1 cellular context compared by ENCODE assay signal in genomic region chr13:110455941-110456340, GRCh38.
TF ChIP-seq lines count a peak whose summit lies in the region.

No MANE protein-coding gene starts in this region.

TF ChIP-seq in HepG2, 621 proteins besides CTCF, POLR2A, EP300 and RAD21 (continued from another document and continues in another):
- TF ChIP-seq ZNF407 (CRISPR knock-in tag; IDR thresholded peaks at IDR 0.05; ENCODE audit: not compliant biosample characterization) (no peak), ZNF281 (CRISPR knock-in tag; IDR thresholded peaks at IDR 0.05; ENCODE audit: borderline replicate concordance) (0 out of 2 replicates have a peak, but pooled peaks have one; percentile 9), NFE2L1 (CRISPR knock-in tag; IDR thresholded peaks at IDR 0.05; ENCODE audit: borderline replicate concordance) (peak; percentile 88; the same call in 1 of the 2 replicates), ZNF292 (CRISPR knock-in tag; IDR thresholded peaks at IDR 0.05; ENCODE audit: borderline replicate concordance, low read depth) (peak; percentile 65; the same call in 1 of the 2 replicates), MXD1 (CRISPR knock-in tag; IDR thresholded peaks at IDR 0.05) (no peak), SCMH1 (CRISPR knock-in tag; IDR thresholded peaks at IDR 0.05; ENCODE audit: borderline replicate concordance) (no peak), HNRNPL (IDR thresholded peaks at IDR 0.05; ENCODE audit: low read depth, low read length) (no peak), MEIS1 (CRISPR knock-in tag; IDR thresholded peaks at IDR 0.05; ENCODE audit: borderline replicate concordance) (no peak), RFXAP (CRISPR knock-in tag; IDR thresholded peaks at IDR 0.05; ENCODE audit: borderline replicate concordance) (no peak), FIP1L1 (IDR thresholded peaks at IDR 0.05; ENCODE audit: borderline replicate concordance, insufficient read depth, low read depth, low read length) (no peak), ZBED4 (CRISPR knock-in tag; IDR thresholded peaks at IDR 0.05; ENCODE audit: borderline replicate concordance) (0 out of 2 replicates have a peak, but pooled peaks have one; percentile 49), CREM (IDR thresholded peaks at IDR 0.05) (0 out of 2 replicates have a peak, but pooled peaks have one; percentile 18), CREM (CRISPR knock-in tag; IDR thresholded peaks at IDR 0.05) (no peak), WIZ (CRISPR knock-in tag; IDR thresholded peaks at IDR 0.05) (no peak), KLF9 (CRISPR knock-in tag; IDR thresholded peaks at IDR 0.05; ENCODE audit: low read depth) (no peak), SKIL (CRISPR knock-in tag; IDR thresholded peaks at IDR 0.05; ENCODE audit: borderline replicate concordance) (no peak), ZNF777 (CRISPR knock-in tag; IDR thresholded peaks at IDR 0.05) (no peak), NFKBIZ (CRISPR knock-in tag; IDR thresholded peaks at IDR 0.05) (no peak), ZFP91 (CRISPR knock-in tag; IDR thresholded peaks at IDR 0.05; ENCODE audit: borderline replicate concordance) (no peak), ZNF382 (CRISPR knock-in tag; IDR thresholded peaks at IDR 0.05; ENCODE audit: borderline replicate concordance) (no peak), SKI (IDR thresholded peaks at IDR 0.05; ENCODE audit: partially characterized antibody) (no peak), LBX2 (CRISPR knock-in tag; IDR thresholded peaks at IDR 0.05; ENCODE audit: borderline replicate concordance) (no peak), HMG20B (CRISPR knock-in tag; conservative IDR thresholded peaks at IDR 0.05) (no peak), AKAP8 (CRISPR knock-in tag; IDR thresholded peaks at IDR 0.05) (no peak), ZFY (CRISPR knock-in tag; IDR thresholded peaks at IDR 0.05) (no peak), ZBTB37 (CRISPR knock-in tag; IDR thresholded peaks at IDR 0.05) (no peak), SRSF1 (optimal IDR thresholded peaks at IDR 0.05; ENCODE audit: low read depth, low read length) (no peak), TFDP2 (CRISPR knock-in tag; IDR thresholded peaks at IDR 0.05) (0 out of 2 replicates have a peak, but pooled peaks have one; percentile 50), SP5 (CRISPR knock-in tag; IDR thresholded peaks at IDR 0.05; ENCODE audit: borderline replicate concordance, low read depth) (no peak), MXD4 (CRISPR knock-in tag; IDR thresholded peaks at IDR 0.05) (0 out of 2 replicates have a peak, but pooled peaks have one; percentile 23)
